Comparison of ENCODE assay signal across 8 cellular contexts in genomic region chr2:191521608-191522208, GRCh38.
DNase-seq lines count a peak whose midpoint lies in the region; ATAC-seq and TF ChIP-seq lines count a peak whose summit lies in the region.

No MANE protein-coding gene starts in this region.

- H3K9me3 Mint-ChIP-seq in stimulated activated memory B cell treated with anti-CD40 and anti-IgM and Interleukin-4, amounts not matched to agents 10 μg/mL and 1 μg/mL and 100 μg/mL, for 72 hours = no peaks in the 10 kb centered on the region

- TF ChIP-seq POLR2A in heart left ventricle (IDR thresholded peaks at IDR 0.05) = no peak

- TF ChIP-seq CTCF in heart left ventricle (IDR thresholded peaks at IDR 0.05) (peak; percentile 72 to 93 (median 80)), epithelial cell of proximal tubule (conservative IDR thresholded peaks at IDR 0.05; ENCODE audit: low read depth, low read length) (peak; percentile 69)

- H3K27me3 ChIP-seq in heart left ventricle = no peaks in the 10 kb centered on the region

- no peaks in the 10 kb centered on the region for H3K4me1 Mint-ChIP-seq in stimulated activated memory B cell treated with anti-CD40 and anti-IgM and Interleukin-4, amounts not matched to agents 10 μg/mL and 1 μg/mL and 100 μg/mL, for 72 hours

- WGBS in heart left ventricle, 4 donors = 29 to 47% (median 31%) methylated on average over 1 of the region's 1 CpG

- no peaks in the 10 kb centered on the region for H3K4me1 ChIP-seq in heart left ventricle

- no peak overlapping the region for H3K27ac Mint-ChIP-seq in stimulated activated memory B cell treated with anti-CD40 and anti-IgM and Interleukin-4, amounts not matched to agents 10 μg/mL and 1 μg/mL and 100 μg/mL, for 72 hours

- H3K27me3 Mint-ChIP-seq in stimulated activated memory B cell treated with anti-CD40 and anti-IgM and Interleukin-4, amounts not matched to agents 10 μg/mL and 1 μg/mL and 100 μg/mL, for 72 hours = peaks cover 30% of the 10 kb centered on the region

- H3K36me3 Mint-ChIP-seq in stimulated activated memory B cell treated with anti-CD40 and anti-IgM and Interleukin-4, amounts not matched to agents 10 μg/mL and 1 μg/mL and 100 μg/mL, for 72 hours = no peaks in the 10 kb centered on the region

- H3K9me3 ChIP-seq in heart left ventricle = no peaks in the 10 kb centered on the region

- H3K4me3 ChIP-seq in heart left ventricle (no peak overlapping the region), epithelial cell of proximal tubule (ENCODE audit: low read depth, low read length) (no peak overlapping the region)

- DNase-seq in heart left ventricle (no peak), left cardiac atrium (no peak), NCI-H748 (lab: John Stamatoyannopoulos, UW; ENCODE audit: unreplicated experiment) (peak; percentile 44), epithelial cell of proximal tubule (ENCODE audit: low read depth) (no peak), putamen (ENCODE audit: low spot score) (peak; percentile 5)

- no peaks in the 10 kb centered on the region for H3K36me3 ChIP-seq in heart left ventricle

- no peak overlapping the region for H3K4me3 Mint-ChIP-seq in stimulated activated memory B cell treated with anti-CD40 and anti-IgM and Interleukin-4, amounts not matched to agents 10 μg/mL and 1 μg/mL and 100 μg/mL, for 72 hours

- intact Hi-C loops in heart left ventricle (cut with DNase I) (loop anchor here (1.0 to 10.0 kb wide), 8 partner anchors 304 to 469 kb away; no protein-coding TSS in a partner anchor), left cardiac atrium (cut with DNase I) (loop anchor here in 1 of 2 donors (5.0 kb wide), 2 partner anchors 304 to 354 kb away; no protein-coding TSS in a partner anchor)

- ATAC-seq in heart left ventricle (no peak), left cardiac atrium (no peak), GM19452 (IDR thresholded peaks at IDR 0.05; ENCODE audit: unreplicated experiment) (no peak), HG03095 (IDR thresholded peaks at IDR 0.05; ENCODE audit: unreplicated experiment) (no peak)
- no peak for ATAC-seq in stimulated activated memory B cell treated with anti-CD40 and anti-IgM and Interleukin-4, amounts not matched to agents 10 μg/mL and 1 μg/mL and 100 μg/mL, for 72 hours

- H3K27ac ChIP-seq in heart left ventricle = no peak overlapping the region

Comparison
In these comparisons a context has a peak if more than half of its experiments do, and no peak if none do; other contexts are left out.
1. DNase-seq: peak in NCI-H748 (single experiment) and putamen (single experiment); none in heart left ventricle (0 of 5), left cardiac atrium (single experiment) and epithelial cell of proximal tubule (single experiment).